8 cellular contexts compared by ENCODE assay signal in the genomic region with DNA sequence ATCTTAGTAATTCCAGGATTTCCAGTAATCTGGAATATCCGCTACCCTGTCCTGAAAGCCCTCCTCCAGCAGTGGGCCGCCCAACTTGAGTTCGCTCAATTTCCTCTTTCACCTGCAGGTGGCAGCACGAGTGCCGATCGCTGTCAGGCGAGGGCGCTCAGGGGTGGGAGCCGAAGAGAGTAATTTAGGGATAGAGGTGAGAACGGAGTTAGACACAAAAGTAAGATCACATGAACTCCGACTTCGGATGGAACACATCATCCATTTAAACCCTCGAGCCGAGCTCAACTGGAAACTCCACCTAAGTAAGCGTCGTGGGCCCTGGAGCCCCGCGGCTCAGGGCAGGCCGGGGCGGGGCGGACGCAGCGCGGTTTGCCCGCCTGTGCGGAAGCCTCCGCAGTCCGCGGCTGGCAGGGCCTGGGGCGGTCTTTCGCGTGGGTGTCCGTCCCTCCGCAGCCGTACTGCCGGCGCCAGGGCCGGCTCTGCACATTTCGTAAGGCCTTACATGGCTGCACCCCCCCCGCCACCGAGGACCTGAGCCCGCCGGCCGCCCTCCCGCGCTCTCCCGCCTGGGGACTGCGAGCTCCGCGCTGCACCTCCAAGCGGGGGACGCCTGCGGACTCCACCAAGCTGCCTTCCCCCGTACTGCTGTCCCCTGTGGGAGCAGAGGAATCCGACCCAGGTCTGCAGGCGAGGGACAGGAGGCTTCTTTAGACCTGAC.
A peak's percentile ranks its signal among the peaks of the same experiment; 100 is the strongest.
DNase-seq lines count a peak whose midpoint lies in the region; FAIRE-seq and TF ChIP-seq lines count a peak whose summit lies in the region.

No MANE protein-coding gene starts in this region.

- H3K9ac ChIP-seq in subcutaneous abdominal adipose tissue (ENCODE audit: low read length in 5 of 5): peak overlapping the region; percentile 44 to 90 (median 73)

- H3K36me3 ChIP-seq in neutrophil: no peaks in the 10 kb centered on the region
- no peaks in the 10 kb centered on the region for H3K36me3 ChIP-seq in subcutaneous abdominal adipose tissue (ENCODE audit: control insufficient read depth in 5 of 5, insufficient read depth in 5 of 5, low read length in 5 of 5)

- peak overlapping the region; percentile 69 for H3K27ac ChIP-seq in neutrophil
- peak overlapping the region; percentile 90 for H3K27ac ChIP-seq in subcutaneous abdominal adipose tissue (ENCODE audit: low read depth, low read length)

- TF ChIP-seq CTCF in LNCAP (IDR thresholded peaks at IDR 0.05) (peak; percentile 71), neutrophil (IDR thresholded peaks at IDR 0.05) (peak; percentile 88)

- FAIRE-seq in frontal cortex (lab: Jason Lieb, UNC): no peak

- DNase-seq in EL (peak; percentile 83), H4 (ENCODE audit: low spot score) (peak; percentile 70), SHP77 (lab: John Stamatoyannopoulos, UW) (peak; percentile 49 to 58), activated gamma-delta T cell treated with Interleukin-2 at 50 U/mL for 16 hours (peak; percentile 78), frontal cortex (ENCODE audit: low spot score in 2 of 2) (peak; percentile 71 to 72)

- H3K9me3 ChIP-seq in neutrophil: no peaks in the 10 kb centered on the region
- H3K9me3 ChIP-seq in subcutaneous abdominal adipose tissue (ENCODE audit: control insufficient read depth in 5 of 5, low read length in 5 of 5): no peaks in the 10 kb centered on the region

- H3K4me1 ChIP-seq in neutrophil (ENCODE audit: control insufficient read depth in 1 of 2, insufficient read depth in 1 of 2, low read depth in 1 of 2, low read length in 1 of 2) (peaks cover 10% of the 10 kb centered on the region in 2 experiments), subcutaneous abdominal adipose tissue (ENCODE audit: control insufficient read depth in 5 of 5, insufficient read depth in 5 of 5, low read length in 5 of 5) (peaks cover 3 to 39% (median 23%) of the 10 kb centered on the region in 5 donors)

- H3K27me3 ChIP-seq in neutrophil: peaks cover 37% of the 10 kb centered on the region
- H3K27me3 ChIP-seq in subcutaneous abdominal adipose tissue (ENCODE audit: control insufficient read depth in 5 of 5, insufficient read depth in 4 of 5, low read length in 5 of 5): no peaks in the 10 kb centered on the region

- H3K4me3 ChIP-seq in neutrophil (ENCODE audit: low read depth in 1 of 2, low read length in 1 of 2): peak overlapping the region; percentile 75 to 78
- peak overlapping the region; percentile 55 to 77 (median 68) for H3K4me3 ChIP-seq in subcutaneous abdominal adipose tissue (ENCODE audit: low read depth in 1 of 5, low read length in 5 of 5)

Comparison
In these comparisons a context has a peak if more than half of its experiments do, and no peak if none do; other contexts are left out.
1. Peak in every context shown above with its lines: DNase-seq, H3K4me3 ChIP-seq and H3K27ac ChIP-seq.